ENCODE assay signal across 8 cellular contexts in genomic region chr2:71545572-71546274, GRCh38.
DNase-seq lines count a peak whose midpoint lies in the region; TF ChIP-seq lines count a peak whose summit lies in the region.

No MANE protein-coding gene starts in this region.

- peaks cover 2% of the 10 kb centered on the region for H3K4me1 Mint-ChIP-seq in activated T-helper 2 cell treated with anti-CD3 and anti-CD28 coated beads, Interferon-gamma antibody, Interleukin-2, Interleukin-4, amounts not matched to agents 10 μg/mL and 5 μg/mL and 100 μg/mL, durations not matched to agents 14 hours and 24 hours and 36 hours (ENCODE audit: low read depth)

- no peaks in the 10 kb centered on the region for H3K36me3 ChIP-seq in OCI-LY3 (replicated peaks; ENCODE audit: low read depth, low read length)
- H3K36me3 ChIP-seq in neutrophil: peaks cover 86% of the 10 kb centered on the region
- H3K36me3 ChIP-seq in vagina: no peaks in the 10 kb centered on the region

- no peaks in the 10 kb centered on the region for H3K9me3 Mint-ChIP-seq in activated T-helper 2 cell treated with anti-CD3 and anti-CD28 coated beads, Interferon-gamma antibody, Interleukin-2, Interleukin-4, amounts not matched to agents 10 μg/mL and 5 μg/mL and 100 μg/mL, durations not matched to agents 14 hours and 24 hours and 36 hours

- peak overlapping the region; percentile 37 for H3K9ac ChIP-seq in OCI-LY3 (ENCODE audit: low read length)

- H3K36me3 Mint-ChIP-seq in activated T-helper 2 cell treated with anti-CD3 and anti-CD28 coated beads, Interferon-gamma antibody, Interleukin-2, Interleukin-4, amounts not matched to agents 10 μg/mL and 5 μg/mL and 100 μg/mL, durations not matched to agents 14 hours and 24 hours and 36 hours (ENCODE audit: low read depth): no peaks in the 10 kb centered on the region

- H3K27me3 Mint-ChIP-seq in activated T-helper 2 cell treated with anti-CD3 and anti-CD28 coated beads, Interferon-gamma antibody, Interleukin-2, Interleukin-4, amounts not matched to agents 10 μg/mL and 5 μg/mL and 100 μg/mL, durations not matched to agents 14 hours and 24 hours and 36 hours (ENCODE audit: low read depth): peaks cover 7% of the 10 kb centered on the region

- H3K9me3 ChIP-seq in OCI-LY3 (ENCODE audit: insufficient read depth, low read length) (no peaks in the 10 kb centered on the region), neutrophil (no peaks in the 10 kb centered on the region), vagina (no peaks in the 10 kb centered on the region)

- H3K4me1 ChIP-seq in OCI-LY3 (ENCODE audit: low read length): no peaks in the 10 kb centered on the region
- peaks cover 11 to 19% of the 10 kb centered on the region in 2 experiments for H3K4me1 ChIP-seq in neutrophil (ENCODE audit: control insufficient read depth in 1 of 2, insufficient read depth in 1 of 2, low read depth in 1 of 2, low read length in 1 of 2)
- no peaks in the 10 kb centered on the region for H3K4me1 ChIP-seq in vagina

- intact Hi-C loops in activated T-helper 2 cell treated with anti-CD3 and anti-CD28 coated beads, Interferon-gamma antibody, Interleukin-2, Interleukin-4, amounts not matched to agents 10 μg/mL and 5 μg/mL and 100 μg/mL, durations not matched to agents 14 hours and 24 hours and 36 hours (cut with micrococcal nuclease): loop anchor here (5.0 kb wide), 3 partner anchors 252 to 1202 kb away; no protein-coding TSS in a partner anchor
- intact Hi-C loops in vagina (cut with DNase I): no loop called here

- H3K79me2 ChIP-seq in OCI-LY3 (ENCODE audit: low read length): no peaks in the 10 kb centered on the region

- TF ChIP-seq CTCF in OCI-LY3 (IDR thresholded peaks at IDR 0.05; ENCODE audit: low read depth, low read length): peak; percentile 86
- TF ChIP-seq CTCF in foreskin fibroblast (IDR thresholded peaks at IDR 0.05; ENCODE audit: low read depth, low read length): peak; percentile 66
- TF ChIP-seq CTCF in neutrophil (IDR thresholded peaks at IDR 0.05): no peak
- TF ChIP-seq CTCF in vagina (IDR thresholded peaks at IDR 0.05): peak in 2 of 3 experiments; percentile 62 to 69

- peaks cover 12% of the 10 kb centered on the region; the same call in 1 of the 2 replicates for H3K27me3 ChIP-seq in OCI-LY3 (ENCODE audit: low read depth, low read length)
- no peaks in the 10 kb centered on the region for H3K27me3 ChIP-seq in neutrophil
- no peaks in the 10 kb centered on the region for H3K27me3 ChIP-seq in vagina

- peak overlapping the region; percentile 85 for H3K4me2 ChIP-seq in OCI-LY3 (ENCODE audit: low read length)

- peak overlapping the region; percentile 13 for H3K4me3 Mint-ChIP-seq in activated T-helper 2 cell treated with anti-CD3 and anti-CD28 coated beads, Interferon-gamma antibody, Interleukin-2, Interleukin-4, amounts not matched to agents 10 μg/mL and 5 μg/mL and 100 μg/mL, durations not matched to agents 14 hours and 24 hours and 36 hours (ENCODE audit: low read depth)

- H4K20me1 ChIP-seq in OCI-LY3 (ENCODE audit: insufficient read depth, low read length): no peaks in the 10 kb centered on the region

- H3K27ac ChIP-seq in OCI-LY3 (ENCODE audit: low read length): no peak overlapping the region
- peak overlapping the region; percentile 66 for H3K27ac ChIP-seq in neutrophil
- no peak overlapping the region for H3K27ac ChIP-seq in vagina

- H3K4me3 ChIP-seq in OCI-LY3 (ENCODE audit: low read length): peak overlapping the region; percentile 74
- H3K4me3 ChIP-seq in foreskin fibroblast (ENCODE audit: low read depth in 1 of 2, low read length in 2 of 2): no peak overlapping the region
- H3K4me3 ChIP-seq in neutrophil (ENCODE audit: low read depth in 1 of 2, low read length in 1 of 2): no peak overlapping the region
- H3K4me3 ChIP-seq in vagina: peak overlapping the region in 1 of 2 donors; percentile 7

- peak; percentile 70 for DNase-seq in SIG-M5 treated with dmso at 0.1 percent for 504 hours (lab: John Stamatoyannopoulos, UW; ENCODE audit: unreplicated experiment)
- DNase-seq in SIG-M5 (lab: John Stamatoyannopoulos, UW): no peak
- peak; percentile 44 for DNase-seq in HK-2 (ENCODE audit: unreplicated experiment)
- peak; percentile 18 for DNase-seq in activated T-helper 2 cell treated with anti-CD3 and anti-CD28 coated beads, Interferon-gamma antibody, Interleukin-2, Interleukin-4, amounts not matched to agents 10 μg/mL and 5 μg/mL and 100 μg/mL, durations not matched to agents 14 hours and 24 hours and 36 hours (ENCODE audit: low spot score)
- peak; percentile 32 to 81 for DNase-seq in foreskin fibroblast
- no peak for DNase-seq in vagina (ENCODE audit: extremely low spot score in 2 of 2)

- H2AFZ ChIP-seq in OCI-LY3 (ENCODE audit: low read depth, low read length): peak overlapping the region; percentile 90

- no peak overlapping the region for H3K27ac Mint-ChIP-seq in activated T-helper 2 cell treated with anti-CD3 and anti-CD28 coated beads, Interferon-gamma antibody, Interleukin-2, Interleukin-4, amounts not matched to agents 10 μg/mL and 5 μg/mL and 100 μg/mL, durations not matched to agents 14 hours and 24 hours and 36 hours

- TF ChIP-seq POLR2A in vagina (IDR thresholded peaks at IDR 0.05): no peak

Comparison
In these comparisons a context has a peak if more than half of its experiments do, and no peak if none do; other contexts are left out.
1. DNase-seq: peak in SIG-M5 treated with dmso at 0.1 percent for 504 hours (single experiment), HK-2 (single experiment), activated T-helper 2 cell treated with anti-CD3 and anti-CD28 coated beads, Interferon-gamma antibody, Interleukin-2, Interleukin-4, amounts not matched to agents 10 μg/mL and 5 μg/mL and 100 μg/mL, durations not matched to agents 14 hours and 24 hours and 36 hours (single experiment) and foreskin fibroblast (2 of 2); none in SIG-M5 (single experiment) and vagina (0 of 2).